21 cellular contexts compared by ENCODE assay signal in the genomic region with DNA sequence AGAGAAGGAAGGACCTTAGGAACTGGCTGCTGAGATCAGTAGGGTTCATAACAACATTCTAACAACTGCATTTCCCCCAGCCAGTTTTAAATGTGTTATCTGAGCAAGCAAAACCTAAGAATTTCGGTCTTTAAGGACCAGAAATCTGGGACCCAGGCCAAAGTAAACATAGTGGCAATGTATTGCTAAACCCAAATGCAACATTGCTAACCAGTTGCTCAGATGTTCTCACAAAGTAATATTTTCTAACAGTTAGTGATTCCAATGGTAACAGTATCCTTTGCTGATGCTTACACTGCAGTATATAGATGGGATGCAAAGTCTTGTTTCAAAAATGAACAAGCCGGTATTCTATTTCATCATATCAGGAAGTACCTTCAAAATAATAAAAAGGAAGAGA.
DNase-seq lines count a peak whose midpoint lies in the region; ATAC-seq and TF ChIP-seq lines count a peak whose summit lies in the region.
"Had no signal": no experiment of that assay in that cellular context is flagged by ENCODE, and none has a peak within 500 bp of the region (broad histone marks: within the 10 kb centered on the region; RNA-seq: fewer than 3 reads in every experiment).

No MANE protein-coding gene starts in this region.

- peaks cover 13% of the 10 kb centered on the region for H3K27me3 Mint-ChIP-seq in chondrocyte (ENCODE audit: low read depth)

- DNase-seq in EL: peak; percentile 40
- peak; percentile 1 for DNase-seq in NCI-H345 treated with DMSO at 0.1 percent for 48 hours (lab: John Stamatoyannopoulos, UW; ENCODE audit: unreplicated experiment)
- DNase-seq in chondrocyte (ENCODE audit: low spot score): no peak
- DNase-seq in left lung: no peak
- no peak for DNase-seq in GM19238 (ENCODE audit: insufficient read length, low spot score)
- DNase-seq in omental fat pad (ENCODE audit: low spot score): no peak
- no peak for DNase-seq in activated CD4-positive, alpha-beta T cell treated with anti-CD3 and anti-CD28 coated beads for 48 hours
- DNase-seq: activated gamma-delta T cell; AML-193; aorta; foreskin melanocyte; Kasumi-1; NCI-H1694 treated with DMSO at 0.1 percent for 48 hours; NCI-H526 treated with DMSO at 0.1 percent for 48 hours; nephron progenitor cell; Peyer's patch; retina; stimulated activated CD4-positive, alpha-beta T cell treated with anti-CD3 and anti-CD28 coated beads, Interleukin-2, amount 100 ng/mL, for 24 hours; T-cell had no signal

- H3K9me3 Mint-ChIP-seq in chondrocyte (ENCODE audit: low read depth): peaks cover 8% of the 10 kb centered on the region

- no peaks in the 10 kb centered on the region for H3K9me3 ChIP-seq in left lung
- H3K9me3 ChIP-seq: Peyer's patch had no signal

- H3K4me3 ChIP-seq in left lung: no peak overlapping the region
- H3K4me3 ChIP-seq: Peyer's patch had no signal

- H3K4me1 ChIP-seq in left lung: no peaks in the 10 kb centered on the region
- H3K4me1 ChIP-seq: Peyer's patch had no signal

- H3K4me1 Mint-ChIP-seq in chondrocyte (ENCODE audit: low read depth): peaks cover 13% of the 10 kb centered on the region
- H3K4me1 Mint-ChIP-seq: T-cell had no signal

- TF ChIP-seq CTCF in chondrocyte (IDR thresholded peaks at IDR 0.05) (no peak), left lung (IDR thresholded peaks at IDR 0.05) (no peak), omental fat pad (IDR thresholded peaks at IDR 0.05) (no peak)

- no peak overlapping the region for H3K4me3 Mint-ChIP-seq in chondrocyte (ENCODE audit: unreplicated experiment)
- H3K4me3 Mint-ChIP-seq: nephron progenitor cell, T-cell, WTC11 had no signal

- H3K27me3 ChIP-seq in left lung: no peaks in the 10 kb centered on the region
- H3K27me3 ChIP-seq: Peyer's patch had no signal

- H3K36me3 ChIP-seq in left lung: no peaks in the 10 kb centered on the region
- H3K36me3 ChIP-seq: Peyer's patch had no signal

- peak; percentile 56 for ATAC-seq in left lung
- ATAC-seq in GM21825 (IDR thresholded peaks at IDR 0.05; ENCODE audit: unreplicated experiment): no peak
- ATAC-seq in omental fat pad (ENCODE audit: low FRiP score): no peak
- ATAC-seq: T-cell, WTC11 had no signal

- H3K27ac Mint-ChIP-seq in chondrocyte (ENCODE audit: unreplicated experiment): peak overlapping the region; percentile 41
- H3K27ac Mint-ChIP-seq: nephron progenitor cell, T-cell, WTC11 had no signal

- H3K36me3 Mint-ChIP-seq in chondrocyte (ENCODE audit: low read depth): no peaks in the 10 kb centered on the region
- H3K36me3 Mint-ChIP-seq: T-cell, WTC11 had no signal

- intact Hi-C loops in left lung (cut with DNase I): no loop called here

- no peak overlapping the region for H3K27ac ChIP-seq in left lung
- H3K27ac ChIP-seq: Peyer's patch had no signal

Comparison
In these comparisons a context has a peak if more than half of its experiments do, and no peak if none do; other contexts are left out.
1. DNase-seq: peak in EL (single experiment) and NCI-H345 treated with DMSO at 0.1 percent for 48 hours (single experiment); none in chondrocyte (single experiment), left lung (0 of 2), GM19238 (single experiment), omental fat pad (single experiment) and activated CD4-positive, alpha-beta T cell treated with anti-CD3 and anti-CD28 coated beads for 48 hours (single experiment).